ENCODE assay signal across 23 cellular contexts in genomic region chr15:62431391-62431790, GRCh38. TPM values are rescaled to one million over a fixed set of nuclear protein-coding genes. Genes with fewer than 3 reads are reported as not detected.
"Had no signal": no experiment of that assay in that cellular context is flagged by ENCODE, and none has a peak within 500 bp of the region (broad histone marks: within the 10 kb centered on the region; RNA-seq: fewer than 3 reads in every experiment).

No MANE protein-coding gene starts in this region.

- ATAC-seq: activated CD8-positive, alpha-beta T cell treated with anti-CD3 and anti-CD28 coated beads for 36 hours; activated naive CD4-positive, alpha-beta T cell treated with anti-CD3 and anti-CD28 coated beads, Interleukin-2, amount 50 U/mL, for 72 hours; activated T-cell treated with anti-CD3 and anti-CD28 coated beads, Interleukin-2, amount 50 U/mL, for 4 hours; activated T-helper 17 cell treated with anti-CD3 and anti-CD28 coated beads, Interleukin-2, amount 50 U/mL, for 72 hours; esophagus mucosa; left cardiac atrium; naive thymus-derived CD4-positive, alpha-beta T cell had no signal

- H3K27me3 Mint-ChIP-seq: activated CD8-positive, alpha-beta T cell treated with anti-CD3 and anti-CD28 coated beads for 36 hours; dendritic cell treated with granulocyte-macrophage colony-stimulating factor and Interleukin-4, amounts not matched to agents 40 ng/mL and 50 ng/mL, for 4 days; naive thymus-derived CD4-positive, alpha-beta T cell; progenitor cell of endocrine pancreas had no signal

- H3K36me3 ChIP-seq: ovary, tibial nerve, uterus had no signal

- H3K36me3 Mint-ChIP-seq: activated naive CD4-positive, alpha-beta T cell treated with anti-CD3 and anti-CD28 coated beads, Interleukin-2, amount 50 U/mL, for 72 hours; mesothelial cell of epicardium; naive thymus-derived CD4-positive, alpha-beta T cell had no signal

- H3K9me3 ChIP-seq: ovary, tibial nerve, uterus had no signal

- H3K4me3 Mint-ChIP-seq: activated CD8-positive, alpha-beta T cell treated with anti-CD3 and anti-CD28 coated beads for 36 hours; activated T-cell treated with anti-CD3 and anti-CD28 coated beads, Interleukin-2, amount 50 U/mL, for 4 hours; activated T-helper 17 cell treated with anti-CD3 and anti-CD28 coated beads, Interleukin-2, amount 50 U/mL, for 72 hours; central memory CD8-positive, alpha-beta T cell; dendritic cell treated with granulocyte-macrophage colony-stimulating factor and Interleukin-4, amounts not matched to agents 40 ng/mL and 50 ng/mL, for 4 days; endodermal cell; mesothelial cell of epicardium; naive thymus-derived CD4-positive, alpha-beta T cell had no signal

- DNase-seq: activated CD4-positive, alpha-beta T cell treated with anti-CD3 and anti-CD28 coated beads, Interleukin-2, amount 50 U/mL, for 1 hour; activated CD8-positive, alpha-beta T cell treated with anti-CD3 and anti-CD28 coated beads for 36 hours; activated T-cell treated with anti-CD3 and anti-CD28 coated beads, Interleukin-2, amount 50 U/mL, for 4 hours; endodermal cell; foreskin melanocyte; glutamatergic neuron; left cardiac atrium; naive thymus-derived CD4-positive, alpha-beta T cell; ovary; retina; stimulated activated CD4-positive, alpha-beta T cell treated with anti-CD3 and anti-CD28 coated beads, Interleukin-15, amount 100 ng/mL, for 24 hours; stimulated activated CD4-positive, alpha-beta T cell treated with anti-CD3 and anti-CD28 coated beads, Interleukin-2, amount 100 ng/mL, for 24 hours; stimulated activated naive CD4-positive, alpha-beta T cell; T-helper 9 cell; uterus had no signal

- H3K4me3 ChIP-seq: ovary, tibial nerve, uterus had no signal

- H3K9me3 Mint-ChIP-seq: activated CD8-positive, alpha-beta T cell treated with anti-CD3 and anti-CD28 coated beads for 36 hours; activated T-cell treated with anti-CD3 and anti-CD28 coated beads, Interleukin-2, amount 50 U/mL, for 4 hours; activated T-helper 17 cell treated with anti-CD3 and anti-CD28 coated beads, Interleukin-2, amount 50 U/mL, for 72 hours; central memory CD8-positive, alpha-beta T cell; dendritic cell treated with granulocyte-macrophage colony-stimulating factor and Interleukin-4, amounts not matched to agents 40 ng/mL and 50 ng/mL, for 4 days; endodermal cell; naive thymus-derived CD4-positive, alpha-beta T cell had no signal

- H3K27me3 ChIP-seq: ovary, tibial nerve, uterus had no signal

- H3K27ac Mint-ChIP-seq: activated CD8-positive, alpha-beta T cell treated with anti-CD3 and anti-CD28 coated beads for 36 hours; activated naive CD4-positive, alpha-beta T cell treated with anti-CD3 and anti-CD28 coated beads, Interleukin-2, amount 50 U/mL, for 72 hours; activated T-helper 17 cell treated with anti-CD3 and anti-CD28 coated beads, Interleukin-2, amount 50 U/mL, for 72 hours; dendritic cell treated with granulocyte-macrophage colony-stimulating factor and Interleukin-4, amounts not matched to agents 40 ng/mL and 50 ng/mL, for 4 days; mesothelial cell of epicardium; naive thymus-derived CD4-positive, alpha-beta T cell; progenitor cell of endocrine pancreas had no signal

- H3K27ac ChIP-seq: ovary, tibial nerve had no signal

- H3K4me1 Mint-ChIP-seq: activated T-helper 17 cell treated with anti-CD3 and anti-CD28 coated beads, Interleukin-2, amount 50 U/mL, for 72 hours; central memory CD8-positive, alpha-beta T cell; mesothelial cell of epicardium; naive thymus-derived CD4-positive, alpha-beta T cell had no signal

RNA-seq across cellular contexts. Expression of gene TLN2, which starts 41.0 kb away (rescaled TPM):
- polyA plus RNA-seq: naive thymus-derived CD4-positive, alpha-beta T cell had no signal
